ENCODE assay signal across 18 cellular contexts in the genomic region with DNA sequence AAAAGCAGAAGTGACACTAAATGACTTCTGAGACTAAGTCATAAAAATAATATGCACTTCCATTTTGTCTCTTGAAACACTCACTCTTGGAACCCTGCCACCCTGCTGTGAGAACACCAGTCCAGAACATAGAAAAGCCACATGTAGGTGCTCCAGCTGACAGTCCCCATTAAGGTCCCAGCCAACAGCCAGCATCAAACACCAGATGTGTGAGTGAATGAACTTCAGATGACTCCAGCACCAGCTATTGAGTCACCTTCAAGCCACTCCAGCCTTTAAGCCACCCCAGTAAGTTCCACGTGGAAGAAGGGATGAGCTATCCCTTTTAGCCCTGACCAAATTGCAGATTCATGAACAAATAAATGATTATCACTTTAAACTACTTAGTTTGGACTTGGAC. TPM values are rescaled to one million over a fixed set of nuclear protein-coding genes. Genes with fewer than 3 reads are reported as not detected.
DNase-seq lines count a peak whose midpoint lies in the region; ATAC-seq and TF ChIP-seq lines count a peak whose summit lies in the region.
"Had no signal": no experiment of that assay in that cellular context is flagged by ENCODE, and none has a peak within 500 bp of the region (broad histone marks: within the 10 kb centered on the region; RNA-seq: fewer than 3 reads in every experiment).

No MANE protein-coding gene starts in this region.

- no peak overlapping the region for H3K56ac ChIP-seq in mesendoderm (ENCODE audit: low read length)

- DNase-seq in EH (ENCODE audit: low read depth) (peak; percentile 9), HFF-Myc (ENCODE audit: extremely low read depth, low read depth) (peak; percentile 35), RPMI7951 (ENCODE audit: low read depth) (peak; percentile 19), mesendoderm (no peak), type B pancreatic cell (ENCODE audit: extremely low spot score, unreplicated experiment) (no peak)
- DNase-seq: CD4-positive, alpha-beta memory T cell; GOT3; NCI-H1048; NCI-H1436 treated with DMSO at 0.1 percent for 48 hours; NCI-H2029 treated with DMSO at 0.1 percent for 48 hours; NCI-H510A treated with DMSO at 0.1 percent for 48 hours; NCI-H82; SJCRH30; T-helper 17 cell had no signal

- no peak overlapping the region for H3K4me3 ChIP-seq in HFF-Myc (replicated peaks; ENCODE audit: low read depth, low read length)
- H3K4me3 ChIP-seq in mesendoderm (ENCODE audit: low read length), result no peak overlapping the region
- H3K4me3 ChIP-seq: SJCRH30 had no signal

- no peak overlapping the region for H3K4me3 Mint-ChIP-seq in type B pancreatic cell
- H3K4me3 Mint-ChIP-seq: B cell; CD4-positive, alpha-beta memory T cell; T-helper 17 cell had no signal

- H3K9ac ChIP-seq in mesendoderm (ENCODE audit: low read length), result no peak overlapping the region

- H4K5ac ChIP-seq in mesendoderm (ENCODE audit: low read length), result no peak overlapping the region

- ATAC-seq in HG03039 (IDR thresholded peaks at IDR 0.05; ENCODE audit: unreplicated experiment) (no peak), GM21786 (IDR thresholded peaks at IDR 0.05; ENCODE audit: unreplicated experiment) (no peak), GM18867 (IDR thresholded peaks at IDR 0.05; ENCODE audit: unreplicated experiment) (no peak)
- ATAC-seq: T-helper 17 cell had no signal

- H3K27me3 Mint-ChIP-seq in type B pancreatic cell, result no peaks in the 10 kb centered on the region
- H3K27me3 Mint-ChIP-seq: B cell; CD4-positive, alpha-beta memory T cell had no signal

- no peak overlapping the region for H4K8ac ChIP-seq in mesendoderm (ENCODE audit: low read depth, low read length)

- no peak overlapping the region for H2BK5ac ChIP-seq in mesendoderm (ENCODE audit: low read length)

- H3K36me3 Mint-ChIP-seq in type B pancreatic cell, result no peaks in the 10 kb centered on the region
- H3K36me3 Mint-ChIP-seq: CD4-positive, alpha-beta memory T cell had no signal

- H3K4me1 Mint-ChIP-seq in type B pancreatic cell (ENCODE audit: unreplicated experiment), result peaks cover 17% of the 10 kb centered on the region
- H3K4me1 Mint-ChIP-seq: B cell; CD4-positive, alpha-beta memory T cell had no signal

- H3K79me2 ChIP-seq in mesendoderm (ENCODE audit: control insufficient read depth, insufficient read depth, low read length), result no peaks in the 10 kb centered on the region

- H3K36me3 ChIP-seq in mesendoderm (ENCODE audit: control insufficient read depth, insufficient read depth, low read length), result no peaks in the 10 kb centered on the region
- H3K36me3 ChIP-seq: SJCRH30 had no signal

- TF ChIP-seq CTCF in HFF-Myc (IDR thresholded peaks at IDR 0.05; ENCODE audit: low read depth, low read length, missing control alignments) (no peak), type B pancreatic cell (conservative IDR thresholded peaks at IDR 0.05) (no peak)

- no peak overlapping the region for H2BK120ac ChIP-seq in mesendoderm (ENCODE audit: low read depth, low read length)

- no peak overlapping the region for H2AK5ac ChIP-seq in mesendoderm (ENCODE audit: low read length)

- no peaks in the 10 kb centered on the region for H3K79me1 ChIP-seq in mesendoderm (ENCODE audit: low read length)

- H3K4ac ChIP-seq in mesendoderm (ENCODE audit: low read depth, low read length), result no peak overlapping the region

- no peak overlapping the region for H3K27ac Mint-ChIP-seq in type B pancreatic cell
- H3K27ac Mint-ChIP-seq: B cell, T-helper 17 cell had no signal

- no peaks in the 10 kb centered on the region for H3K27me3 ChIP-seq in mesendoderm (ENCODE audit: insufficient read depth, low read length, poor library complexity)

- no peak overlapping the region for H3K27ac ChIP-seq in mesendoderm (ENCODE audit: low read depth, low read length)
- H3K27ac ChIP-seq: SJCRH30 had no signal

- no peak overlapping the region for H3K4me2 ChIP-seq in mesendoderm (ENCODE audit: low read length)

- H3K18ac ChIP-seq in mesendoderm (ENCODE audit: low read length), result no peak overlapping the region

- no CpG with 5 or more reads among the region's 1 CpG for WGBS in mesendoderm (ENCODE audit: extremely low coverage, insufficient coverage, low lambda C conversion rate)

- H2BK15ac ChIP-seq in mesendoderm (replicated peaks; ENCODE audit: low read depth), result no peak overlapping the region

- H3K4me1 ChIP-seq in mesendoderm (ENCODE audit: control insufficient read depth, low read depth, low read length), result no peaks in the 10 kb centered on the region

- no peaks in the 10 kb centered on the region for H3K9me3 Mint-ChIP-seq in type B pancreatic cell
- H3K9me3 Mint-ChIP-seq: CD4-positive, alpha-beta memory T cell had no signal

- H3K23ac ChIP-seq in mesendoderm (ENCODE audit: low read length), result peak overlapping the region; percentile 66

RNA-seq across cellular contexts. Expression of gene LGALSL, which starts 31.5 kb away (rescaled TPM):
- total RNA-seq in RPMI7951 (2014; rRNA removed; shearing (Covaris generic)), result under 0.01 and 0.20 TPM in 2 replicates
- 9.2 TPM for polyA plus RNA-seq in mesendoderm (2013, experiment 1 of 2)
- polyA plus RNA-seq in mesendoderm (2013, experiment 2 of 2), result 8.9 TPM
- total RNA-seq in type B pancreatic cell (ENCODE audit: low replicate concordance), result 19.2 and 20.3 TPM in 2 replicates

Comparison
In these comparisons a context has a peak if more than half of its experiments do, and no peak if none do; other contexts are left out.
1. DNase-seq: peak in EH (single experiment), HFF-Myc (single experiment) and RPMI7951 (single experiment); none in mesendoderm (single experiment) and type B pancreatic cell (single experiment).
2. RNA of gene LGALSL, which starts 31.5 kb away (total RNA-seq): 19.2 to 20.3 TPM in type B pancreatic cell; under 0.01 to 0.20 TPM in RPMI7951; every median in the first group is over 10 times any median in the second.